In the genomic region with DNA sequence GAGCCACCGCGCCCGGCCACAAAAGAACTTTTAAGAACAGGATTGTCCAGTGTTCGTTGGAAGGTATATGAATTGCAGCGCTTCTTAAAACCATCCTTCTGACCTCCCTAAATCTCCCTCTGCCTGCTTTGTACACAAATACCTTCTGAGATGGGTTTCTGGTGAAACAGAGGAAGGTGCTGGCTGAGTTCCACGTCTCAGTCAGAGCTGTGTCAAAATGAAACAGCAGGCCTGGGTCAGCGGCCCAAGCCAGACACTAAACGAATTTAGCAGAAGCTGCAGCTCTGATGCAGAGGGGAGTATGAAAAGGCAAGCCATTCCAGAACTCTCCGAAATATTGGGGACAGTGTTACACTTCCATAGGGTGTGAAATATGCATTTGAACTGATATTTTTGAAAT, we compare ENCODE assay signal across 12 cellular contexts. TPM values are rescaled to one million over a fixed set of nuclear protein-coding genes. Genes with fewer than 3 reads are reported as not detected.
A peak's percentile ranks its signal among the peaks of the same experiment; 100 is the strongest.
DNase-seq lines count a peak whose midpoint lies in the region; ATAC-seq and TF ChIP-seq lines count a peak whose summit lies in the region.
"Had no signal": no experiment of that assay in that cellular context is flagged by ENCODE, and none has a peak within 500 bp of the region (broad histone marks: within the 10 kb centered on the region; RNA-seq: fewer than 3 reads in every experiment).

No MANE protein-coding gene starts in this region.

- peaks cover 0 to 6% (median 0%) of the 10 kb centered on the region in 5 experiments for H3K9me3 Mint-ChIP-seq in brain
- H3K9me3 Mint-ChIP-seq: activated T-helper 1 cell treated with anti-CD3 and anti-CD28 coated beads, Interleukin-12 subunit alpha, Interleukin-12 subunit beta, Interleukin-2, Interleukin-4 antibody, amounts not matched to agents 30 ng/mL and 10 ng/mL and 1 ng/mL, durations not matched to agents 14 hours and 24 hours and 36 hours had no signal

- no peaks in the 10 kb centered on the region for H3K9me3 ChIP-seq in BLaER1 treated with 17β-estradiol and CSF1 and Interleukin-3, amounts not matched to agents 10 nM and 100 nM (replicated peaks in 1 of 11)
- H3K9me3 ChIP-seq in effector memory CD4-positive, alpha-beta T cell (ENCODE audit: control insufficient read depth, low read length) = no peaks in the 10 kb centered on the region
- H3K9me3 ChIP-seq: pancreas, SJSA1 had no signal

- peaks cover 49 to 92% (median 87%) of the 10 kb centered on the region in 10 experiments for H3K4me1 ChIP-seq in BLaER1 treated with 17β-estradiol and CSF1 and Interleukin-3, amounts not matched to agents 10 nM and 100 nM
- H3K4me1 ChIP-seq in effector memory CD4-positive, alpha-beta T cell (ENCODE audit: control insufficient read depth, insufficient read depth, low read length, poor library complexity, severe bottlenecking) = peaks cover 19% of the 10 kb centered on the region
- H3K4me1 ChIP-seq: pancreas, SJSA1 had no signal

- H3K27ac ChIP-seq in BLaER1 treated with 17β-estradiol and CSF1 and Interleukin-3, amounts not matched to agents 10 nM and 100 nM = peak overlapping the region in 9 of 11 experiments; percentile 40 to 91 (median 65); a peak in 14 of 22 replicates
- no peak overlapping the region for H3K27ac ChIP-seq in effector memory CD4-positive, alpha-beta T cell (ENCODE audit: insufficient read depth, low read length, poor library complexity, severe bottlenecking)
- H3K27ac ChIP-seq: GM23248, pancreas, SJSA1 had no signal

- H4K20me1 ChIP-seq in BLaER1 treated with 17β-estradiol and CSF1 and Interleukin-3, amounts not matched to agents 10 nM and 100 nM = no peaks in the 10 kb centered on the region

- DNase-seq in GM19238 (ENCODE audit: insufficient read length, low spot score) (peak; percentile 71), globus pallidus (ENCODE audit: low spot score) (no peak), 8988T (no peak)
- no peak for DNase-seq in effector memory CD4-positive, alpha-beta T cell
- DNase-seq in activated CD4-positive, CD25-positive, alpha-beta regulatory T cell treated with anti-CD3 and anti-CD28 coated beads, Interleukin-2, amount 50 U/mL, for 72 hours = no peak
- DNase-seq: GM23248, pancreas had no signal

- H3K27me3 Mint-ChIP-seq in brain = peaks cover 14% of the 10 kb centered on the region

- H3K4me3 ChIP-seq in BLaER1 treated with 17β-estradiol and CSF1 and Interleukin-3, amounts not matched to agents 10 nM and 100 nM = no peak overlapping the region
- no peak overlapping the region for H3K4me3 ChIP-seq in effector memory CD4-positive, alpha-beta T cell (ENCODE audit: insufficient read depth, low read depth, low read length, poor library complexity, severe bottlenecking)
- H3K4me3 ChIP-seq: GM23248, pancreas, SJSA1 had no signal

- peak; percentile 57 for ATAC-seq in HG03025 (IDR thresholded peaks at IDR 0.05; ENCODE audit: low FRiP score, unreplicated experiment)
- ATAC-seq: pancreas had no signal

- H3K4me3 Mint-ChIP-seq in brain = peak overlapping the region in 1 of 5 experiments; percentile 20
- H3K4me3 Mint-ChIP-seq: activated T-helper 1 cell treated with anti-CD3 and anti-CD28 coated beads, Interleukin-12 subunit alpha, Interleukin-12 subunit beta, Interleukin-2, Interleukin-4 antibody, amounts not matched to agents 30 ng/mL and 10 ng/mL and 1 ng/mL, durations not matched to agents 14 hours and 24 hours and 36 hours had no signal

- H3K4me1 Mint-ChIP-seq in brain = peaks cover 19% of the 10 kb centered on the region

- no peaks in the 10 kb centered on the region for H3K36me3 ChIP-seq in BLaER1 treated with 17β-estradiol and CSF1 and Interleukin-3, amounts not matched to agents 10 nM and 100 nM
- H3K36me3 ChIP-seq in effector memory CD4-positive, alpha-beta T cell (ENCODE audit: control insufficient read depth, insufficient read depth, low read length) = no peaks in the 10 kb centered on the region
- H3K36me3 ChIP-seq: pancreas, SJSA1 had no signal

- H3K9ac ChIP-seq in BLaER1 treated with 17β-estradiol and CSF1 and Interleukin-3, amounts not matched to agents 10 nM and 100 nM = peak overlapping the region in 8 of 11 experiments; percentile 15 to 51 (median 43); a peak in 9 of 22 replicates
- H3K9ac ChIP-seq: GM23248 had no signal

- peak overlapping the region; percentile 65 to 89 (median 80) for H3K27ac Mint-ChIP-seq in brain
- H3K27ac Mint-ChIP-seq: activated T-helper 1 cell treated with anti-CD3 and anti-CD28 coated beads, Interleukin-12 subunit alpha, Interleukin-12 subunit beta, Interleukin-2, Interleukin-4 antibody, amounts not matched to agents 30 ng/mL and 10 ng/mL and 1 ng/mL, durations not matched to agents 14 hours and 24 hours and 36 hours had no signal

- no peaks in the 10 kb centered on the region for H3K36me3 Mint-ChIP-seq in brain

- peak overlapping the region; percentile 22 to 90 (median 65); a peak in 20 of 22 replicates for H3K4me2 ChIP-seq in BLaER1 treated with 17β-estradiol and CSF1 and Interleukin-3, amounts not matched to agents 10 nM and 100 nM

- H3K27me3 ChIP-seq in BLaER1 treated with 17β-estradiol and CSF1 and Interleukin-3, amounts not matched to agents 10 nM and 100 nM = no peaks in the 10 kb centered on the region
- no peaks in the 10 kb centered on the region for H3K27me3 ChIP-seq in effector memory CD4-positive, alpha-beta T cell (replicated peaks; ENCODE audit: control insufficient read depth, insufficient read depth, low read length, poor library complexity, severe bottlenecking)
- H3K27me3 ChIP-seq: pancreas, SJSA1 had no signal

- no peak for TF ChIP-seq CTCF in brain (conservative IDR thresholded peaks at IDR 0.05)

RNA-seq across cellular contexts. Expression of a gene that starts 37.8 kb away (rescaled TPM):
- 6.4 TPM for polyA plus RNA-seq in brain (ENCODE audit: insufficient read depth, low read depth, low replicate concordance)
- polyA plus RNA-seq: GM23248 had no signal

RNA-seq across cellular contexts. Expression of a gene that starts 49.8 kb away (rescaled TPM):
- 56.7 TPM for polyA plus RNA-seq in brain (ENCODE audit: insufficient read depth, low read depth, low replicate concordance)
